11 cellular contexts compared by ENCODE assay signal in genomic region chr22:46111645-46112306, GRCh38. TPM values are rescaled to one million over a fixed set of nuclear protein-coding genes. Genes with fewer than 3 reads are reported as not detected.
DNase-seq lines count a peak whose midpoint lies in the region; ATAC-seq and TF ChIP-seq lines count a peak whose summit lies in the region.
"Had no signal": no experiment of that assay in that cellular context is flagged by ENCODE, and none has a peak within 500 bp of the region (broad histone marks: within the 10 kb centered on the region; RNA-seq: fewer than 3 reads in every experiment).

No MANE protein-coding gene starts in this region.

- H3K4me2 ChIP-seq in SK-N-SH, result no peak overlapping the region
- H3K4me2 ChIP-seq in osteoblast (ENCODE audit: insufficient read depth, low read length), result no peak overlapping the region

- H4K20me1 ChIP-seq in SK-N-SH (ENCODE audit: insufficient read depth) (peaks cover 99% of the 10 kb centered on the region), osteoblast (ENCODE audit: insufficient read depth, low read length) (peaks cover 92% of the 10 kb centered on the region)

- POLR2A ChIA-PET in SK-N-SH (lab: Yijun Ruan, JAX), result interaction anchor here (0.6 kb wide), 1 partner anchor 41 kb away, joined by 3 read pairs; no protein-coding TSS in a partner anchor

- DNase-seq in SK-N-SH (no peak), osteoblast (ENCODE audit: insufficient read length, low spot score, missing footprints) (no peak), upper lobe of left lung (peak in 1 of 2 donors; percentile 78), NCI-H1092 treated with DMSO at 0.1 percent for 48 hours (lab: John Stamatoyannopoulos, UW) (no peak), DMS79 (lab: John Stamatoyannopoulos, UW) (no peak), HPDE6-E6E7 (ENCODE audit: extremely low spot score) (no peak)
- DNase-seq: HFFc6, NCI-H446 treated with DMSO at 0.1 percent for 48 hours, SJCRH30 had no signal

- TF ChIP-seq RAD21 in SK-N-SH (IDR thresholded peaks at IDR 0.05; ENCODE audit: low read length), result no peak

- CTCF ChIA-PET in SK-N-SH (lab: Yijun Ruan, JAX), result interaction anchor here (0.8 to 7.5 kb wide), 3 partner anchors 59 to 117 kb away, joined by 3 to 102 read pairs (median 6); no protein-coding TSS in a partner anchor

- TF ChIP-seq EP300 in SK-N-SH (IDR thresholded peaks at IDR 0.05; ENCODE audit: borderline replicate concordance in 1 of 2, low read depth in 1 of 2, low read length in 1 of 2) (no peak), upper lobe of left lung (IDR thresholded peaks at IDR 0.05) (no peak)

- H3K4me3 ChIP-seq in SK-N-SH (ENCODE audit: low read depth in 2 of 2, low read length in 1 of 2), result no peak overlapping the region
- no peak overlapping the region for H3K4me3 ChIP-seq in esophagus (ENCODE audit: low read depth in 1 of 2, low read length in 2 of 2)
- H3K4me3 ChIP-seq in osteoblast (ENCODE audit: insufficient read depth, low read length), result no peak overlapping the region
- H3K4me3 ChIP-seq in upper lobe of left lung, result no peak overlapping the region
- H3K4me3 ChIP-seq: SJCRH30 had no signal

- WGBS in SK-N-SH (ENCODE audit: low lambda C conversion rate), result 76% methylated on average over 14 of the region's 20 CpGs
- WGBS in esophagus, 2 donors, result 46 to 48% methylated on average over 19 to 20 of the region's 20 CpGs
- 71 to 74% methylated on average over 10 to 19 of the region's 20 CpGs for WGBS in upper lobe of left lung, 2 donors

- H3K9me3 ChIP-seq in SK-N-SH, result no peaks in the 10 kb centered on the region
- H3K9me3 ChIP-seq in esophagus (ENCODE audit: control insufficient read depth in 2 of 2, insufficient read depth in 1 of 2, low read depth in 1 of 2, low read length in 1 of 2), result no peaks in the 10 kb centered on the region
- no peaks in the 10 kb centered on the region for H3K9me3 ChIP-seq in osteoblast (ENCODE audit: low read depth, low read length)
- H3K9me3 ChIP-seq in upper lobe of left lung, result no peaks in the 10 kb centered on the region
- H3K9me3 ChIP-seq: SJCRH30 had no signal

- H2AFZ ChIP-seq in SK-N-SH (ENCODE audit: low read depth) (no peak overlapping the region), osteoblast (ENCODE audit: low read length) (no peak overlapping the region)

- no peak for ATAC-seq in SK-N-SH treated with all-trans-retinoic acid at 6 μM for 48 hours
- ATAC-seq in upper lobe of left lung (ENCODE audit: low FRiP score in 2 of 2), result no peak

- no peak for TF ChIP-seq CTCF in SK-N-SH (IDR thresholded peaks at IDR 0.05)
- no peak for TF ChIP-seq CTCF in osteoblast (IDR thresholded peaks at IDR 0.05; ENCODE audit: extremely low read depth, low read depth, low read length)
- no peak for TF ChIP-seq CTCF in upper lobe of left lung (IDR thresholded peaks at IDR 0.05)

- H3K36me3 ChIP-seq in SK-N-SH (replicated peaks in 1 of 2; ENCODE audit: control insufficient read depth in 1 of 2, insufficient read depth in 2 of 2, low read length in 1 of 2), result peaks cover 63 to 83% of the 10 kb centered on the region in 2 experiments
- peaks cover 3 to 56% of the 10 kb centered on the region in 2 donors for H3K36me3 ChIP-seq in esophagus (ENCODE audit: control insufficient read depth in 2 of 2, insufficient read depth in 2 of 2, low read length in 1 of 2)
- peaks cover 85% of the 10 kb centered on the region for H3K36me3 ChIP-seq in osteoblast (ENCODE audit: insufficient read depth, low read length)
- H3K36me3 ChIP-seq in upper lobe of left lung, result peaks cover 3 to 71% (median 44%) of the 10 kb centered on the region in 4 donors

- TF ChIP-seq POLR2A in upper lobe of left lung (IDR thresholded peaks at IDR 0.05), result no peak

- H3K27ac ChIP-seq in SK-N-SH (ENCODE audit: low read depth in 2 of 2, low read length in 1 of 2), result peak overlapping the region; percentile 63 to 70
- H3K27ac ChIP-seq in esophagus (ENCODE audit: low read depth in 2 of 2, low read length in 1 of 2), result peak overlapping the region; percentile 46 to 66
- H3K27ac ChIP-seq in osteoblast (ENCODE audit: low read depth, low read length), result peak overlapping the region; percentile 45
- H3K27ac ChIP-seq in upper lobe of left lung, result peak overlapping the region; percentile 27 to 93 (median 69)
- H3K27ac ChIP-seq: SJCRH30 had no signal

- peaks cover 31 to 90% of the 10 kb centered on the region in 2 experiments for H3K4me1 ChIP-seq in SK-N-SH (ENCODE audit: control insufficient read depth in 1 of 2, insufficient read depth in 2 of 2, low read depth in 1 of 2, low read length in 1 of 2)
- peaks cover 31 to 46% of the 10 kb centered on the region in 2 donors for H3K4me1 ChIP-seq in esophagus (ENCODE audit: control insufficient read depth in 2 of 2, insufficient read depth in 2 of 2, low read length in 1 of 2)
- H3K4me1 ChIP-seq in osteoblast (ENCODE audit: insufficient read depth, low read length), result peaks cover 52% of the 10 kb centered on the region
- peaks cover 52 to 75% (median 56%) of the 10 kb centered on the region in 4 donors for H3K4me1 ChIP-seq in upper lobe of left lung

- peaks cover 95% of the 10 kb centered on the region for H3F3A ChIP-seq in SK-N-SH (replicated peaks; ENCODE audit: insufficient read depth)

- no peaks in the 10 kb centered on the region for H3K9me2 ChIP-seq in SK-N-SH

- no peak overlapping the region for H3K9ac ChIP-seq in SK-N-SH

- H3K27me3 ChIP-seq in SK-N-SH (ENCODE audit: insufficient read depth) (no peaks in the 10 kb centered on the region), esophagus (ENCODE audit: control insufficient read depth in 1 of 2, insufficient read depth in 2 of 2, low read length in 2 of 2) (no peaks in the 10 kb centered on the region), osteoblast (ENCODE audit: insufficient read depth, low read length) (no peaks in the 10 kb centered on the region), upper lobe of left lung (no peaks in the 10 kb centered on the region)
- H3K27me3 ChIP-seq: SJCRH30 had no signal

- H3K79me2 ChIP-seq in SK-N-SH (ENCODE audit: insufficient read depth) (peaks cover 51% of the 10 kb centered on the region), osteoblast (ENCODE audit: insufficient read depth, low read length) (peaks cover 56% of the 10 kb centered on the region)

TF ChIP-seq in SK-N-SH, 30 proteins besides CTCF, POLR2A, EP300 and RAD21:
- TF ChIP-seq EZH2phosphoT487 (IDR thresholded peaks at IDR 0.05; ENCODE audit: borderline replicate concordance, low read depth) (no peak), YY1 (IDR thresholded peaks at IDR 0.05; ENCODE audit: low read depth) (no peak), SMC3 (IDR thresholded peaks at IDR 0.05; ENCODE audit: low read depth, low read length) (no peak)

TF ChIP-seq in SK-N-SH treated with all-trans-retinoic acid at 6 μM for 48 hours, 23 proteins besides CTCF, POLR2A, EP300 and RAD21:
- TF ChIP-seq CSRNP3 (CRISPR knock-in tag; IDR thresholded peaks at IDR 0.05) (no peak), ZNF8 (CRISPR knock-in tag; IDR thresholded peaks at IDR 0.05) (no peak), ZC3H10 (CRISPR knock-in tag; IDR thresholded peaks at IDR 0.05) (no peak), RARB (CRISPR knock-in tag; IDR thresholded peaks at IDR 0.05) (no peak), SNAI2 (CRISPR knock-in tag; IDR thresholded peaks at IDR 0.05) (no peak), ZFP30 (CRISPR knock-in tag; IDR thresholded peaks at IDR 0.05) (no peak)

RNA-seq across cellular contexts. Expression of gene PPARA, which starts 38.5 kb away (rescaled TPM):
- polyA plus RNA-seq in SK-N-SH (2012; rRNA removed), result 4.5 TPM in 2 replicates
- polyA plus RNA-seq in SK-N-SH (2012; cell fraction: cytosol; rRNA removed), result 4.1 and 4.4 TPM in 2 replicates
- 5.8 and 6.8 TPM in 2 replicates for polyA plus RNA-seq in SK-N-SH (2012; cell fraction: nucleus; rRNA removed)
- polyA plus RNA-seq in esophagus, result 1 to 10 TPM; 3.2 to 3.9 TPM
- 21.8 and 22.1 TPM in 2 replicates for total RNA-seq in osteoblast
- 10 to 100 TPM; 10.2 to 27.0 (median 20.9) TPM for total RNA-seq in upper lobe of left lung
